ENCODE assay signal across 10 cellular contexts in the genomic region with DNA sequence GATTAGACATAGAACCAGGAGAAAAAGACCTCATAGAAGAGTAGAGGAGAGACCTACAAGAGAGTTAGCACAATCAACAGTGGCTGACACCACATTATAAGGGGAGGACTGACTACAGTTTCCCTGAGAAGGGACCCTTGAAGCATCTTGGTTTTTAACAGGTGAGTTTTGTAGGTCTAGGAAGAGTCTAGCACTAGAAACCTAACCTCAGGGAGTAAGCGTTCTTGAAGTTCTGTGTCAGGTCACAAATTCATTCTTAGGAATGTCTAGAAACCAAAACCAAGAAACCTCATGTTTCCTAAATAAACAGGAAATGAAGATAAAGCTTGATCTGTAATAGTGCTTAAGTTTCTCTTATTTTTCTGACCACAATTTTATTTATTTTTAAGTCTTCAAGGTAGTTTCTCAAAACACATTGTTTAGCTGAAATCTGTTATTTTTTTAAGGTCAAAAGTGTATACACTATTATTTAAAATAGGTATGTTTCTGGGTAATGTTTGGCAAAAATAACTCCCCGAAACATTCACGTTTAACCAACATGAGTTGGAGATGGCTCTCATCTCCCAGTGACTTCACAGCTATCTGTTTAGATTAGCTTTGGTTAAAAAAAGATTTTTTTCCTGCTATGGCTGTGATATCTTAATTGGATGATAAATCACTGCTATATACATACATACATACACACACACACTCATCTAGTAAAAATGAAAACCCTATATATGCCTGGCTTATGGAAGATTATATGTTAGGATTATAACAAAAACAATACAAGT. TPM values are rescaled to one million over a fixed set of nuclear protein-coding genes. Genes with fewer than 3 reads are reported as not detected.
DNase-seq lines count a peak whose midpoint lies in the region; ATAC-seq and TF ChIP-seq lines count a peak whose summit lies in the region.
"Had no signal": no experiment of that assay in that cellular context is flagged by ENCODE, and none has a peak within 500 bp of the region (broad histone marks: within the 10 kb centered on the region; RNA-seq: fewer than 3 reads in every experiment).

No MANE protein-coding gene starts in this region.

- H3K27me3 ChIP-seq in left ventricle myocardium inferior (ENCODE audit: low read depth) (no peaks in the 10 kb centered on the region), right atrium auricular region (no peaks in the 10 kb centered on the region), thyroid gland (no peaks in the 10 kb centered on the region), gastroesophageal sphincter (no peaks in the 10 kb centered on the region)

- TF ChIP-seq POLR2A in thyroid gland (IDR thresholded peaks at IDR 0.05), result no peak
- no peak for TF ChIP-seq POLR2A in gastroesophageal sphincter (IDR thresholded peaks at IDR 0.05)

- peaks cover 3% of the 10 kb centered on the region for H3K36me3 Mint-ChIP-seq in activated CD8-positive, alpha-beta T cell treated with anti-CD3 and anti-CD28 coated beads, Interleukin-2, amount 10 ng/mL, durations not matched to agents 7 days and 5 days (ENCODE audit: low read depth)
- H3K36me3 Mint-ChIP-seq: brain had no signal

- TF ChIP-seq CTCF in left ventricle myocardium inferior (IDR thresholded peaks at IDR 0.05; ENCODE audit: borderline replicate concordance) (no peak), right atrium auricular region (IDR thresholded peaks at IDR 0.05) (no peak), fibroblast of the aortic adventitia (IDR thresholded peaks at IDR 0.05; ENCODE audit: insufficient read depth, low read length) (no peak), thyroid gland (IDR thresholded peaks at IDR 0.05) (no peak), gastroesophageal sphincter (IDR thresholded peaks at IDR 0.05) (no peak)

- H3K9me3 ChIP-seq in left ventricle myocardium inferior (replicated peaks), result no peaks in the 10 kb centered on the region
- H3K9me3 ChIP-seq in right atrium auricular region, result no peaks in the 10 kb centered on the region
- no peaks in the 10 kb centered on the region for H3K9me3 ChIP-seq in thyroid gland
- no peaks in the 10 kb centered on the region for H3K9me3 ChIP-seq in gastroesophageal sphincter

- WGBS in thyroid gland, 2 donors, result 50 to 52% methylated on average over 3 of the region's 3 CpGs
- 53 to 65% methylated on average over 2 to 3 of the region's 3 CpGs for WGBS in gastroesophageal sphincter (ENCODE audit: low coverage in 1 of 2), 2 donors

- peaks cover 69% of the 10 kb centered on the region for H3K4me1 Mint-ChIP-seq in activated CD8-positive, alpha-beta T cell treated with anti-CD3 and anti-CD28 coated beads, Interleukin-2, amount 10 ng/mL, durations not matched to agents 7 days and 5 days (ENCODE audit: low read depth)

- H3K9me3 Mint-ChIP-seq in activated CD8-positive, alpha-beta T cell treated with anti-CD3 and anti-CD28 coated beads, Interleukin-2, amount 10 ng/mL, durations not matched to agents 7 days and 5 days (ENCODE audit: insufficient read depth), result no peaks in the 10 kb centered on the region
- H3K9me3 Mint-ChIP-seq: brain had no signal

- H3K4me3 ChIP-seq in left ventricle myocardium inferior, result no peak overlapping the region
- H3K4me3 ChIP-seq in right atrium auricular region, result no peak overlapping the region
- no peak overlapping the region for H3K4me3 ChIP-seq in fibroblast of the aortic adventitia (ENCODE audit: low read depth, low read length)
- H3K4me3 ChIP-seq in thyroid gland (replicated peaks in 1 of 3), result no peak overlapping the region
- H3K4me3 ChIP-seq in gastroesophageal sphincter, result no peak overlapping the region

- H3K4me1 ChIP-seq in left ventricle myocardium inferior (peaks cover 100% of the 10 kb centered on the region), right atrium auricular region (peaks cover 0 to 57% of the 10 kb centered on the region in 2 donors), thyroid gland (peaks cover 75 to 86% of the 10 kb centered on the region in 2 donors), gastroesophageal sphincter (peaks cover 7 to 80% (median 10%) of the 10 kb centered on the region in 3 donors)

- no peak for DNase-seq in left ventricle myocardium inferior
- no peak for DNase-seq in right atrium auricular region (ENCODE audit: low spot score)
- no peak for DNase-seq in activated CD8-positive, alpha-beta T cell treated with anti-CD3 and anti-CD28 coated beads, Interleukin-2, amount 10 ng/mL, durations not matched to agents 7 days and 5 days
- DNase-seq in fibroblast of the aortic adventitia (ENCODE audit: low read depth), result peak; percentile 19
- no peak for DNase-seq in thyroid gland
- DNase-seq in midbrain (lab: John Stamatoyannopoulos, UW), result no peak
- no peak for DNase-seq in NCI-H2196 (lab: John Stamatoyannopoulos, UW; ENCODE audit: unreplicated experiment)

- CTCF ChIA-PET in activated CD8-positive, alpha-beta T cell treated with anti-CD3 and anti-CD28 coated beads, Interleukin-2, amount 10 ng/mL, durations not matched to agents 7 days and 5 days (lab: Charles Lee), result interaction anchor here (0.6 to 2.3 kb wide), 2 partner anchors 14 to 1147 kb away, joined by 3 to 10 read pairs; no protein-coding TSS in a partner anchor

- no peak for TF ChIP-seq EP300 in gastroesophageal sphincter (IDR thresholded peaks at IDR 0.05)

- no peak overlapping the region for H3K27ac Mint-ChIP-seq in activated CD8-positive, alpha-beta T cell treated with anti-CD3 and anti-CD28 coated beads, Interleukin-2, amount 10 ng/mL, durations not matched to agents 7 days and 5 days

- intact Hi-C loops in left ventricle myocardium inferior (cut with micrococcal nuclease), result no loop called here
- intact Hi-C loops in thyroid gland (cut with DNase I), result no loop called here

- H3K27ac ChIP-seq in left ventricle myocardium inferior (replicated peaks) (peak overlapping the region; percentile 29), right atrium auricular region (no peak overlapping the region), thyroid gland (peak overlapping the region; percentile 63 to 81 (median 76)), gastroesophageal sphincter (no peak overlapping the region)
- H3K27ac ChIP-seq: C4-2B had no signal

- POLR2A ChIA-PET in activated CD8-positive, alpha-beta T cell treated with anti-CD3 and anti-CD28 coated beads, Interleukin-2, amount 10 ng/mL, durations not matched to agents 7 days and 5 days (lab: Charles Lee), result interaction anchor here (1.4 kb wide), 1 partner anchor 37 kb away, joined by 3 read pairs; a partner anchor contains a TSS

- H3K36me3 ChIP-seq in left ventricle myocardium inferior (no peaks in the 10 kb centered on the region), right atrium auricular region (no peaks in the 10 kb centered on the region), thyroid gland (no peaks in the 10 kb centered on the region), gastroesophageal sphincter (no peaks in the 10 kb centered on the region)

- peak overlapping the region; percentile 23 for H3K4me3 Mint-ChIP-seq in activated CD8-positive, alpha-beta T cell treated with anti-CD3 and anti-CD28 coated beads, Interleukin-2, amount 10 ng/mL, durations not matched to agents 7 days and 5 days

- no peaks in the 10 kb centered on the region for H3K27me3 Mint-ChIP-seq in activated CD8-positive, alpha-beta T cell treated with anti-CD3 and anti-CD28 coated beads, Interleukin-2, amount 10 ng/mL, durations not matched to agents 7 days and 5 days (ENCODE audit: low read depth)
- H3K27me3 Mint-ChIP-seq: brain had no signal

- ATAC-seq in activated CD8-positive, alpha-beta T cell treated with anti-CD3 and anti-CD28 coated beads, Interleukin-2, amount 10 ng/mL, durations not matched to agents 7 days and 5 days, result peak; percentile 59
- no peak for ATAC-seq in gastroesophageal sphincter

RNA-seq across cellular contexts. Expression of a gene that starts 37.1 kb away (rescaled TPM):
- 5.7 TPM for total RNA-seq in left ventricle myocardium inferior
- 1 to 10 TPM; 5.9 to 8.9 TPM for total RNA-seq in right atrium auricular region
- total RNA-seq in activated CD8-positive, alpha-beta T cell treated with anti-CD3 and anti-CD28 coated beads, Interleukin-2, amount 10 ng/mL, durations not matched to agents 7 days and 5 days, result 10 to 100 TPM; 24.1 to 25.1 TPM
- 5.4 and 5.5 TPM in 2 replicates for total RNA-seq in fibroblast of the aortic adventitia (ENCODE audit: low replicate concordance)
- 100 to 1,000 TPM in 1 of 4 donors, 10 to 100 TPM in 3; 56.9 to 113 (median 66.4) TPM for total RNA-seq in thyroid gland
- 10 to 100 TPM in 2 of 4 donors, 1 to 10 TPM in 2; 7.6 to 16.0 (median 9.7) TPM for total RNA-seq in gastroesophageal sphincter

RNA-seq across cellular contexts. Expression of a gene that starts 57.0 kb away (rescaled TPM):
- total RNA-seq in left ventricle myocardium inferior (16.3 TPM), right atrium auricular region (10 to 100 TPM; 11.8 to 21.5 TPM), fibroblast of the aortic adventitia (ENCODE audit: low replicate concordance) (7.6 and 10.6 TPM in 2 replicates), thyroid gland (10 to 100 TPM; 11.2 to 20.3 (median 14.3) TPM), gastroesophageal sphincter (10 to 100 TPM in 3 of 4 donors, 1 to 10 TPM in 1; 5.9 to 19.6 (median 15.5) TPM)
- total RNA-seq in activated CD8-positive, alpha-beta T cell treated with anti-CD3 and anti-CD28 coated beads, Interleukin-2, amount 10 ng/mL, durations not matched to agents 7 days and 5 days, result 1 to 10 TPM; 4.7 to 5.6 TPM

Comparison
In these comparisons a context has a peak if more than half of its experiments do, and no peak if none do; other contexts are left out.
1. H3K27ac ChIP-seq: peak in left ventricle myocardium inferior (single experiment) and thyroid gland (3 of 3); none in right atrium auricular region (0 of 2) and gastroesophageal sphincter (0 of 4).